Comparison of ENCODE assay signal across 8 cellular contexts in the genomic region with DNA sequence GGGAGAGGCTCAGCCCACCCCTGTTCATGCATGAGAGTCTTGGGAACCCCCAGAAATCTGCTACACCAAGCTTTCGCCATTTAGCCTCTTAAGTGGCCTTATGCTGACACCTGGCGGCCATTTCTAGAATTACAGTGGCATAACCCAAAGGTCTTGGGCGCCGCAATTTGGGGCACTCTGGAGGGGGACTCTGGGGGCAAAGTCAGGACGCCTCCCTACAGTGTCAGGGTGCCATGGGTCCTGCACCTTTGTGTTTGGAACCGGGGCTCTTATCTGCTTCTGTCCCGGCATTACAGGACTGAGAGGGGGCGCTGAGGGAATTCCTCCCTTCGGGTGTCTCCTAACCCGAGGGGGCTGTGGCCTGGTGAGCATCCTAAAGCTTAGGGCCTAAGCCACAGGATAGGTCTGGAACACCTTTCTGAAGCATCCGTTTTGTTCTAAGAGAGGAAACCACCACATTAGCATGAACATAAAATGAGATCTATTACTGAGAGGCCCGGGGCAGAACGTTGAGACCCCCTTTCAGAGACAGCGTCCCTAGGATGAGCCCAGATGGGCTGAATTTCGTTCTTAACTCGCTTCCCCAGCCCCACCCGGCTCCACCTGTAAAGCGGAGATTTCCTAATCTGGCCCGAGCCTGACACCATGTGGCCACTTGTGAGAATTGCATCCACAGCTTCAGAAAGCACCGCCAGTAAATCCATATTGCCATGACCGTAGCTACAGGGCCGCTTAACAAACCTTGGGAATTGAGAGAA. TPM values are rescaled to one million over a fixed set of nuclear protein-coding genes. Genes with fewer than 3 reads are reported as not detected.
DNase-seq lines count a peak whose midpoint lies in the region; ATAC-seq, FAIRE-seq and TF ChIP-seq lines count a peak whose summit lies in the region.

No MANE protein-coding gene starts in this region.

- ATAC-seq in activated CD4-positive, CD25-positive, alpha-beta regulatory T cell treated with anti-CD3 and anti-CD28 coated beads, Interleukin-2, amount 50 U/mL, for 24 hours: peak; percentile 70 to 73
- ATAC-seq in GM19455 (IDR thresholded peaks at IDR 0.05; ENCODE audit: unreplicated experiment): no peak

- H3K4me1 ChIP-seq in A673 (ENCODE audit: insufficient read depth, low read length, poor library complexity, severe bottlenecking): no peaks in the 10 kb centered on the region
- H3K4me1 ChIP-seq in kidney (ENCODE audit: control insufficient read depth in 1 of 2, insufficient read depth in 1 of 2, low read depth in 1 of 2, low read length in 2 of 2): peaks cover 0 to 2% of the 10 kb centered on the region in 2 donors

- TF ChIP-seq CTCF in A673 (conservative IDR thresholded peaks at IDR 0.05; ENCODE audit: low read depth, low read length) (peak; percentile 67), kidney (IDR thresholded peaks at IDR 0.05; ENCODE audit: borderline replicate concordance, extremely low read depth, insufficient read depth) (peak; percentile 96)

- no peaks in the 10 kb centered on the region for H3K9me3 ChIP-seq in A673 (ENCODE audit: low read depth, low read length, poor library complexity, severe bottlenecking)
- H3K9me3 ChIP-seq in kidney (ENCODE audit: control insufficient read depth in 1 of 2, low read length in 2 of 2): no peaks in the 10 kb centered on the region

- POLR2A ChIA-PET in A673 (lab: Charles Lee; ENCODE audit: low non-redundant PET): interaction anchor here (0.7 kb wide), 1 partner anchor 170 kb away, joined by 3 read pairs; no protein-coding TSS in a partner anchor

- no TSS peak for BruUV-seq in A673 (replicated peaks; lab: Mats Ljungman, UMichigan)

- DNase-seq in A673 (ENCODE audit: low spot score): peak; percentile 76
- DNase-seq in GM19238 (ENCODE audit: insufficient read length, low spot score): peak; percentile 85
- peak; percentile 87 for DNase-seq in NCI-H2227 treated with DMSO at 0.1 percent for 48 hours (lab: John Stamatoyannopoulos, UW)
- peak in 53 of 61 donors; percentile 4 to 89 (median 45) for DNase-seq in caudate nucleus (lab: John Stamatoyannopoulos, UW)
- no peak for DNase-seq in kidney
- DNase-seq in stimulated activated CD4-positive, alpha-beta T cell treated with anti-CD3 and anti-CD28 coated beads, Interleukin-1b, Interleukin-23, amount 100 ng/mL, for 48 hours: peak; percentile 76

- no peak overlapping the region for H3K4me3 ChIP-seq in A673 (ENCODE audit: low read depth, low read length, poor library complexity, severe bottlenecking)
- peak overlapping the region in 1 of 2 donors; percentile 27 for H3K4me3 ChIP-seq in kidney (ENCODE audit: low read length in 2 of 2)

- CTCF ChIA-PET in A673 (lab: Charles Lee): interaction anchor here (0.6 to 4.8 kb wide), 15 partner anchors 114 to 499 kb away, joined by 3 to 74 read pairs (median 6); a partner anchor contains a TSS

- peak overlapping the region in 1 of 2 donors; percentile 10 for H3K9ac ChIP-seq in kidney (ENCODE audit: low read length in 2 of 2)

- no peaks in the 10 kb centered on the region for H3K36me3 ChIP-seq in A673 (ENCODE audit: insufficient read depth, low read length, poor library complexity, severe bottlenecking)
- H3K36me3 ChIP-seq in kidney (ENCODE audit: control insufficient read depth in 1 of 2, insufficient read depth in 2 of 2, low read length in 2 of 2): no peaks in the 10 kb centered on the region

- peaks cover 15% of the 10 kb centered on the region for H3K27me3 ChIP-seq in A673 (replicated peaks; ENCODE audit: insufficient read depth, low read depth, low read length, poor library complexity)

- no peak for FAIRE-seq in kidney (lab: Jason Lieb, UNC)

- intact Hi-C loops in A673 (cut with micrococcal nuclease; ENCODE audit: unreplicated experiment): loop anchor here (1.0 to 2.0 kb wide), 4 partner anchors 269 to 499 kb away; no protein-coding TSS in a partner anchor
- intact Hi-C loops in kidney (cut with DNase I): loop anchor here (5.0 to 10.0 kb wide), 3 partner anchors 317 to 497 kb away; a partner anchor contains a TSS

- H3K27ac ChIP-seq in A673 (ENCODE audit: low read depth, low read length, poor library complexity, severe bottlenecking) (no peak overlapping the region), caudate nucleus (ENCODE audit: low read depth, low read length) (no peak overlapping the region), kidney (ENCODE audit: low read depth in 2 of 2, low read length in 2 of 2) (no peak overlapping the region)

RNA-seq across cellular contexts. Expression of a gene that starts 9.3 kb away (rescaled TPM):
- total RNA-seq in A673 (2021): not detected in 2 replicates
- total RNA-seq in kidney: not detected
- not detected for polyA plus RNA-seq in kidney (ENCODE audit: insufficient read depth, low read depth, low replicate concordance)

RNA-seq across cellular contexts. Expression of a gene that starts 12.5 kb away (rescaled TPM):
- total RNA-seq in A673 (2021): 0.17 and 0.20 TPM in 2 replicates
- 30.5 TPM for total RNA-seq in kidney
- 10.2 TPM for polyA plus RNA-seq in kidney (ENCODE audit: insufficient read depth, low read depth, low replicate concordance)

RNA-seq across cellular contexts. Expression of a gene that starts 19.9 kb away (rescaled TPM):
- not detected in 2 replicates for total RNA-seq in A673 (2021)
- total RNA-seq in kidney: not detected
- polyA plus RNA-seq in kidney (ENCODE audit: insufficient read depth, low read depth, low replicate concordance): not detected

Comparison
In these comparisons a context has a peak if more than half of its experiments do, and no peak if none do; other contexts are left out.
1. RNA of a gene that starts 12.5 kb away (total RNA-seq): 30.5 TPM in kidney (single experiment); 0.17 to 0.20 TPM in A673; every median in the first group is over 10 times any median in the second.